1 cellular context compared by ENCODE assay signal in the genomic region with DNA sequence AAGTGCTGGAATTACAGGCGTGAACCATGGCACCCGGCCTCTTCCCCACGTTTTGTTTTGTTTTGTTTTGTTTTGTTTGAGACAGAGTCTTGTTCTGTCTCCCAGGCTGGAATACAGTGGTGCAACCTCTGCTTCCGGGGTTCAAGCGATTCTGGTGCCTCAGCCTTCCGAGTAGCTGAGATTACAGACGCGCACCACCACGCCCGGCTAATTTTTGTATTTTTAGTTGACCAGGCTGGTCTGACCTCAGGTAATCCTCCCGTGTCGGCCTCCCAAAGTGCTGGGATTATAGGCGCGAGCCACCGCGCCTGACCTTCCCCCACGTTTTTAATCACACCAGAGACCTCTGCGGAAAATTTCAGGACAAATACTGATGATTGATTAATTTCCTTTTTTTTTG.
TF ChIP-seq lines count a peak whose summit lies in the region.

No MANE protein-coding gene starts in this region.

TF ChIP-seq in H1, 55 proteins besides CTCF, POLR2A, EP300 and RAD21:
- TF ChIP-seq GTF2F1 (IDR thresholded peaks at IDR 0.05; ENCODE audit: borderline replicate concordance, low read depth, low read length), result no peak
